ENCODE assay signal across 1 cellular context in the genomic region with DNA sequence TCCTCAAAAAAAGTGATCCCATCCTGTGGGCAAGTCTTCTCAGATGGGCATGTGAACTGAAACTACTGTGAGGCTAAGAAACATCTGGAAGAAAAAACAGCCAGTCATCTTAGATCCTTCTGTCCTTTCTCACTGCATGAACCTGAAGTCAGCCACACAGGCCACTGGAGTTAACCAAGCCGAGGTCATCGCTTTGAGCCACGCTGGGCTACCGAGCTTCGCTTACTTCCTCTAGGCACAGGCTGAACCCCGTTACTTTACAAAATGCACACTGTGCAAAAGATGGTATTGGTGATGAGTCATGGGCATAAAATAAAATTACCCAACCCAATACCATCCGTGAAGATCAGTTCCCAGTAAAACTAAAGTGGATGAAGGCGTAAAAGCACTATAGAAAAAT.
TF ChIP-seq lines count a peak whose summit lies in the region.

No MANE protein-coding gene starts in this region.

TF ChIP-seq in HepG2, 621 proteins besides CTCF, POLR2A, EP300 and RAD21 (continued from another document):
- TF ChIP-seq, protein P1, sequence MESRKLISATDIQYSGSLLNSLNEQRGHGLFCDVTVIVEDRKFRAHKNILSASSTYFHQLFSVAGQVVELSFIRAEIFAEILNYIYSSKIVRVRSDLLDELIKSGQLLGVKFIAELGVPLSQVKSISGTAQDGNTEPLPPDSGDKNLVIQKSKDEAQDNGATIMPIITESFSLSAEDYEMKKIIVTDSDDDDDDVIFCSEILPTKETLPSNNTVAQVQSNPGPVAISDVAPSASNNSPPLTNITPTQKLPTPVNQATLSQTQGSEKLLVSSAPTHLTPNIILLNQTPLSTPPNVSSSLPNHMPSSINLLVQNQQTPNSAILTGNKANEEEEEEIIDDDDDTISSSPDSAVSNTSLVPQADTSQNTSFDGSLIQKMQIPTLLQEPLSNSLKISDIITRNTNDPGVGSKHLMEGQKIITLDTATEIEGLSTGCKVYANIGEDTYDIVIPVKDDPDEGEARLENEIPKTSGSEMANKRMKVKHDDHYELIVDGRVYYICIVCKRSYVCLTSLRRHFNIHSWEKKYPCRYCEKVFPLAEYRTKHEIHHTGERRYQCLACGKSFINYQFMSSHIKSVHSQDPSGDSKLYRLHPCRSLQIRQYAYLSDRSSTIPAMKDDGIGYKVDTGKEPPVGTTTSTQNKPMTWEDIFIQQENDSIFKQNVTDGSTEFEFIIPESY (CRISPR knock-in tag; IDR thresholded peaks at IDR 0.05), result no peak
- no peak for TF ChIP-seq FLYWCH1 (CRISPR knock-in tag; IDR thresholded peaks at IDR 0.05)
- no peak for TF ChIP-seq ZFP36L2 (CRISPR knock-in tag; IDR thresholded peaks at IDR 0.05)
- TF ChIP-seq NFYB (CRISPR knock-in tag; IDR thresholded peaks at IDR 0.05), result no peak
- no peak for TF ChIP-seq NFE2L1 (CRISPR knock-in tag; IDR thresholded peaks at IDR 0.05; ENCODE audit: borderline replicate concordance)
- TF ChIP-seq, protein P2, sequence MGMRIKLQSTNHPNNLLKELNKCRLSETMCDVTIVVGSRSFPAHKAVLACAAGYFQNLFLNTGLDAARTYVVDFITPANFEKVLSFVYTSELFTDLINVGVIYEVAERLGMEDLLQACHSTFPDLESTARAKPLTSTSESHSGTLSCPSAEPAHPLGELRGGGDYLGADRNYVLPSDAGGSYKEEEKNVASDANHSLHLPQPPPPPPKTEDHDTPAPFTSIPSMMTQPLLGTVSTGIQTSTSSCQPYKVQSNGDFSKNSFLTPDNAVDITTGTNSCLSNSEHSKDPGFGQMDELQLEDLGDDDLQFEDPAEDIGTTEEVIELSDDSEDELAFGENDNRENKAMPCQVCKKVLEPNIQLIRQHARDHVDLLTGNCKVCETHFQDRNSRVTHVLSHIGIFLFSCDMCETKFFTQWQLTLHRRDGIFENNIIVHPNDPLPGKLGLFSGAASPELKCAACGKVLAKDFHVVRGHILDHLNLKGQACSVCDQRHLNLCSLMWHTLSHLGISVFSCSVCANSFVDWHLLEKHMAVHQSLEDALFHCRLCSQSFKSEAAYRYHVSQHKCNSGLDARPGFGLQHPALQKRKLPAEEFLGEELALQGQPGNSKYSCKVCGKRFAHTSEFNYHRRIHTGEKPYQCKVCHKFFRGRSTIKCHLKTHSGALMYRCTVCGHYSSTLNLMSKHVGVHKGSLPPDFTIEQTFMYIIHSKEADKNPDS (CRISPR knock-in tag; IDR thresholded peaks at IDR 0.05), result no peak
TF ChIP-seq in HepG2: peak in this region for 0.
